9 cellular contexts compared by ENCODE assay signal in genomic region chr17:3907483-3908216, GRCh38. TPM values are rescaled to one million over a fixed set of nuclear protein-coding genes. Genes with fewer than 3 reads are reported as not detected.
DNase-seq lines count a peak whose midpoint lies in the region; ATAC-seq, FAIRE-seq and TF ChIP-seq lines count a peak whose summit lies in the region.
"Had no signal": no experiment of that assay in that cellular context is flagged by ENCODE, and none has a peak within 500 bp of the region (broad histone marks: within the 10 kb centered on the region; RNA-seq: fewer than 3 reads in every experiment).

No MANE protein-coding gene starts in this region.

- FAIRE-seq in D721Med (lab: Jason Lieb, UNC) = no peak

- no peaks in the 10 kb centered on the region for H4K20me1 ChIP-seq in OCI-LY1 (ENCODE audit: insufficient read depth, low read length)

- H3K27me3 ChIP-seq in OCI-LY1 (ENCODE audit: insufficient read depth, low read length) (peaks cover 14% of the 10 kb centered on the region), esophagus squamous epithelium (no peaks in the 10 kb centered on the region), gastrocnemius medialis (no peaks in the 10 kb centered on the region), vagina (no peaks in the 10 kb centered on the region)

- H3K9me2 ChIP-seq in OCI-LY1 (ENCODE audit: low read depth, low read length) = no peaks in the 10 kb centered on the region

- in situ Hi-C loops in gastrocnemius medialis (cut with MboI; ENCODE audit: low sequenced_read_pairs in 4 of 4) = no loop called here

- intact Hi-C loops in esophagus squamous epithelium (cut with DNase I) = loop anchor here (5.0 kb wide), 1 partner anchor 40 kb away; no protein-coding TSS in a partner anchor
- intact Hi-C loops in gastrocnemius medialis (cut with DNase I; ENCODE audit: low total_unique reads) = no loop called here
- intact Hi-C loops in vagina (cut with DNase I) = no loop called here

- H3K4me2 ChIP-seq in OCI-LY1 (ENCODE audit: low read length) = no peak overlapping the region

- 76 to 83% methylated on average over 4 to 10 of the region's 11 CpGs for WGBS in esophagus squamous epithelium, 2 donors

- TF ChIP-seq CTCF in OCI-LY1 (IDR thresholded peaks at IDR 0.05; ENCODE audit: low read length) (peak; percentile 13; the same call in 1 of the 2 replicates), esophagus squamous epithelium (IDR thresholded peaks at IDR 0.05) (peak in 4 of 6 experiments; percentile 9 to 40 (median 28)), gastrocnemius medialis (IDR thresholded peaks at IDR 0.05 in 4 of 5, conservative IDR thresholded peaks at IDR 0.05 in 1 of 5) (peak in 3 of 5 experiments; percentile 25 to 58 (median 41)), vagina (IDR thresholded peaks at IDR 0.05) (no peak), D721Med (IDR thresholded peaks at IDR 0.05; ENCODE audit: insufficient read depth, missing control alignments) (no peak)

- H3K4me1 ChIP-seq in OCI-LY1 (ENCODE audit: insufficient read depth, low read length, severe bottlenecking) (peaks cover 25% of the 10 kb centered on the region), esophagus squamous epithelium (peaks cover 0 to 12% (median 0%) of the 10 kb centered on the region in 3 donors), gastrocnemius medialis (peaks cover 0 to 5% of the 10 kb centered on the region in 2 donors), vagina (peaks cover 5% of the 10 kb centered on the region)

- H3K9ac ChIP-seq in OCI-LY1 (ENCODE audit: low read length) = no peak overlapping the region

- peak; percentile 44 for DNase-seq in DMS53 (lab: John Stamatoyannopoulos, UW)
- no peak for DNase-seq in DMS53 treated with DMSO at 0.1 percent for 48 hours (lab: John Stamatoyannopoulos, UW; ENCODE audit: unreplicated experiment)
- DNase-seq in esophagus squamous epithelium (lab: John Stamatoyannopoulos, UW) = no peak
- no peak for DNase-seq in gastrocnemius medialis
- no peak for DNase-seq in vagina (ENCODE audit: extremely low spot score in 2 of 2)
- DNase-seq in D721Med (ENCODE audit: insufficient read length, low spot score) = no peak
- DNase-seq in activated T-cell treated with anti-CD3 and anti-CD28 coated beads for 4 hours = no peak
- DNase-seq: activated CD4-positive, alpha-beta T cell treated with anti-CD3 and anti-CD28 coated beads for 36 hours had no signal

- H3K36me3 ChIP-seq in OCI-LY1 (ENCODE audit: insufficient read depth, low read length) (no peaks in the 10 kb centered on the region), esophagus squamous epithelium (no peaks in the 10 kb centered on the region), gastrocnemius medialis (no peaks in the 10 kb centered on the region), vagina (no peaks in the 10 kb centered on the region)

- H3F3A ChIP-seq in OCI-LY1 (ENCODE audit: insufficient read depth, low read length) = no peaks in the 10 kb centered on the region

- H3K79me2 ChIP-seq in OCI-LY1 (ENCODE audit: insufficient read depth, low read length) = no peaks in the 10 kb centered on the region

- ATAC-seq in gastrocnemius medialis = no peak
- ATAC-seq: activated CD4-positive, alpha-beta T cell treated with anti-CD3 and anti-CD28 coated beads for 36 hours had no signal

- no peak overlapping the region for H2AFZ ChIP-seq in OCI-LY1 (ENCODE audit: low read length)

- no peak overlapping the region for H3K4me3 ChIP-seq in OCI-LY1 (ENCODE audit: low read depth, low read length, poor library complexity, severe bottlenecking)
- no peak overlapping the region for H3K4me3 ChIP-seq in esophagus squamous epithelium
- no peak overlapping the region for H3K4me3 ChIP-seq in gastrocnemius medialis
- no peak overlapping the region for H3K4me3 ChIP-seq in vagina

- H3K27ac ChIP-seq in OCI-LY1 (ENCODE audit: low read depth, low read length, poor library complexity, severe bottlenecking) = no peak overlapping the region
- no peak overlapping the region for H3K27ac ChIP-seq in esophagus squamous epithelium
- no peak overlapping the region for H3K27ac ChIP-seq in gastrocnemius medialis
- no peak overlapping the region for H3K27ac ChIP-seq in vagina

- no peak for TF ChIP-seq POLR2A in esophagus squamous epithelium (IDR thresholded peaks at IDR 0.05)
- TF ChIP-seq POLR2A in gastrocnemius medialis (IDR thresholded peaks at IDR 0.05) = no peak
- no peak for TF ChIP-seq POLR2A in vagina (IDR thresholded peaks at IDR 0.05)

- H3K9me3 ChIP-seq in OCI-LY1 (ENCODE audit: low read length) (no peaks in the 10 kb centered on the region), esophagus squamous epithelium (no peaks in the 10 kb centered on the region), gastrocnemius medialis (no peaks in the 10 kb centered on the region), vagina (no peaks in the 10 kb centered on the region)

RNA-seq across cellular contexts. Expression of gene P2RX1, which starts 8.6 kb away (rescaled TPM):
- 10 to 100 TPM in 1 of 4 donors, 1 to 10 TPM in 3; 1.2 to 13.0 (median 2.1) TPM for total RNA-seq in esophagus squamous epithelium
- under 1 TPM in 3 of 4 donors, not detected in 1; 0.25 to 0.59 (median 0.38) TPM for total RNA-seq in gastrocnemius medialis
- 4.2 TPM for total RNA-seq in vagina

RNA-seq across cellular contexts. Expression of gene CAMKK1, which starts 14.8 kb away (rescaled TPM):
- 1 to 10 TPM; 3.3 to 9.5 (median 3.8) TPM for total RNA-seq in esophagus squamous epithelium
- 1 to 10 TPM in 3 of 4 donors, under 1 TPM in 1; 0.44 to 5.1 (median 2.1) TPM for total RNA-seq in gastrocnemius medialis
- total RNA-seq in vagina = 12.0 TPM

RNA-seq across cellular contexts. Expression of gene ATP2A3, which starts 56.6 kb away (rescaled TPM):
- total RNA-seq in esophagus squamous epithelium (1 to 10 TPM; 2.7 to 9.9 (median 5.3) TPM), gastrocnemius medialis (1 to 10 TPM in 2 of 4 donors, under 1 TPM in 2; 0.89 to 1.4 (median 0.98) TPM), vagina (15.5 TPM)

Comparison
In these comparisons a context has a peak if more than half of its experiments do, and no peak if none do; other contexts are left out.
1. CTCF ChIP-seq: peak in OCI-LY1 (single experiment), esophagus squamous epithelium (4 of 6) and gastrocnemius medialis (3 of 5); none in vagina (0 of 3) and D721Med (single experiment).